27 cellular contexts compared by ENCODE assay signal in the genomic region with DNA sequence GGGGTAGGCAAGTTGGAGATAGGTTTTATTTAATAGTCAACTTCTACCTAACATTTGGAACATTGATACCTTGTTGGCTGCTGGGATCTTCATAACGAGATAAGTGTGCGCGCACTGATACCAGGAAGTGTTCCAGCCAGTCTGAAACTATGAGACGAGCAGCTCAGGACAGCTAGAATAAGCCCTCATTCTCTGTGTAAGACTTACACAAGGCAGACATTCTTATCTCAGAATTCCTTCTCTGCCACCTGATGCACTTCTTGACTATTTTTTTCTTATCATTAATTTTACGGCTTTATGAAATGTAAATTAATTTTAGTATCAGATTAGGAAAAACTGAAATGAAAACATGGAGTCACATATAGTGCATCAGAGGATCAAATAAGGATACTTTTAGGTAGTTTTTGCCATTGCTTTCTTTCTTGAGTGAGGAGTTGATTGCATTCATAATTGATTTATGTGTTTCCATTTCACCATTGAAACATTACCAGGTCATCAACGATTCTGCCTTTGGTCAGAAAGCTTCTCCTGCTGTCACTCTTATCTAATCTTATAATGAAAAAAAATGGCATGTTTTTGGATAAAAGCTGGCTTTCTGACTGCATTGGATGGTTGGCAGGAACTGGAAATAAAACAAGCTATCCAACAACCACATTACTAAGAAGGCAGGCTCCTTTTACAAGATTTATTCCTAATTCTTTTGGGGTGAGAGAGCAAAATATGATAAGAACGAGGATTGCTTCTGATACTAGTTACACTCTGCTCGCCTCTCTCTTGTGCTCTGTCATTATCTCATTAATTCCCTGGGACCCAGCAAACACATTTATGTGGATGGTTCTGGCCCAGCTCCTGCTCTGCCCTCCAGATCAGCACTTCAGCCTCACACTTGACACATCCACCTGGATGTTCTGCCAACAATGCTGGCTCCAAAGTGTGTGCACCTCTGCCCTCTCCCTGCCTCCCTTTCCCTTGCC. TPM values are rescaled to one million over a fixed set of nuclear protein-coding genes. Genes with fewer than 3 reads are reported as not detected.
"Had no signal": no experiment of that assay in that cellular context is flagged by ENCODE, and none has a peak within 500 bp of the region (broad histone marks: within the 10 kb centered on the region; RNA-seq: fewer than 3 reads in every experiment).

No MANE protein-coding gene starts in this region.

- H2AFZ ChIP-seq: neural progenitor cell had no signal

- H3K9me3 Mint-ChIP-seq: activated naive CD4-positive, alpha-beta T cell treated with anti-CD3 and anti-CD28 coated beads, Interleukin-2, amount 50 U/mL, for 24 hours; stimulated activated naive CD8-positive, alpha-beta T cell treated with anti-CD3 and anti-CD28 coated beads, Interleukin-15, Interleukin-2, amounts not matched to agents 100 ng/mL and 50 ng/mL, for 24 hours; T-helper 2 cell treated with Interferon-gamma antibody and Interleukin-4, amounts not matched to agents 5 μg/mL and 100 μg/mL, for 36 hours had no signal

- H3K4me3 ChIP-seq: breast epithelium, colonic mucosa, dorsolateral prefrontal cortex, lower lobe of right lung, neural progenitor cell, prostate gland, thyroid gland, upper lobe of right lung had no signal

- H3K4me1 Mint-ChIP-seq: activated naive CD4-positive, alpha-beta T cell treated with anti-CD3 and anti-CD28 coated beads, Interleukin-2, amount 50 U/mL, for 24 hours; naive thymus-derived CD4-positive, alpha-beta T cell; T-cell had no signal

- H3K4me2 ChIP-seq: neural progenitor cell had no signal

- H3K27me3 Mint-ChIP-seq: activated naive CD4-positive, alpha-beta T cell treated with anti-CD3 and anti-CD28 coated beads, Interleukin-2, amount 50 U/mL, for 24 hours; effector memory CD8-positive, alpha-beta T cell; T-cell had no signal

- H3K27ac ChIP-seq: breast epithelium, colonic mucosa, dorsolateral prefrontal cortex, lower lobe of right lung, neural progenitor cell, prostate gland, thyroid gland, upper lobe of right lung had no signal

- H3K4me1 ChIP-seq: breast epithelium, colonic mucosa, lower lobe of right lung, neural progenitor cell, prostate gland, thyroid gland, upper lobe of right lung had no signal

- DNase-seq: activated gamma-delta T cell treated with Interleukin-2 at 50 U/mL for 16 hours; activated T-cell treated with anti-CD3 and anti-CD28 coated beads, Interleukin-2, amount 50 U/mL, for 1 hour; colonic mucosa; dorsolateral prefrontal cortex; effector memory CD8-positive, alpha-beta T cell; glutamatergic neuron; islet precursor cell; left colon; lower lobe of right lung; mesendoderm; naive thymus-derived CD4-positive, alpha-beta T cell; stimulated activated CD4-positive, alpha-beta T cell treated with anti-CD3 and anti-CD28 coated beads, Interleukin-12 subunit alpha, Interleukin-12 subunit beta, amount 100 ng/mL, for 4 hours; stimulated activated CD4-positive, alpha-beta T cell treated with anti-CD3 and anti-CD28 coated beads, Interleukin-4, amount 100 ng/mL, for 4 hours; substantia nigra; T-cell; thyroid gland; upper lobe of right lung had no signal

- H3K36me3 Mint-ChIP-seq: activated naive CD4-positive, alpha-beta T cell treated with anti-CD3 and anti-CD28 coated beads, Interleukin-2, amount 50 U/mL, for 24 hours; naive thymus-derived CD4-positive, alpha-beta T cell; neural progenitor cell; T-cell had no signal

- H3K9ac ChIP-seq: neural progenitor cell had no signal

- H3K9me3 ChIP-seq: breast epithelium, colonic mucosa, lower lobe of right lung, prostate gland, thyroid gland, upper lobe of right lung had no signal

- H3K4me3 Mint-ChIP-seq: activated naive CD4-positive, alpha-beta T cell treated with anti-CD3 and anti-CD28 coated beads, Interleukin-2, amount 50 U/mL, for 24 hours; effector memory CD8-positive, alpha-beta T cell; naive thymus-derived CD4-positive, alpha-beta T cell; neural progenitor cell; stimulated activated naive CD8-positive, alpha-beta T cell treated with anti-CD3 and anti-CD28 coated beads, Interleukin-15, Interleukin-2, amounts not matched to agents 100 ng/mL and 50 ng/mL, for 24 hours; T-cell; T-helper 2 cell treated with Interferon-gamma antibody and Interleukin-4, amounts not matched to agents 5 μg/mL and 100 μg/mL, for 36 hours had no signal

- ATAC-seq: effector memory CD8-positive, alpha-beta T cell; esophagus mucosa; left colon; naive thymus-derived CD4-positive, alpha-beta T cell; T-cell; upper lobe of right lung had no signal

- H3K27me3 ChIP-seq: breast epithelium, colonic mucosa, dorsolateral prefrontal cortex, neural progenitor cell, thyroid gland, upper lobe of right lung had no signal

- H3K27ac Mint-ChIP-seq: activated naive CD4-positive, alpha-beta T cell treated with anti-CD3 and anti-CD28 coated beads, Interleukin-2, amount 50 U/mL, for 24 hours; effector memory CD8-positive, alpha-beta T cell; naive thymus-derived CD4-positive, alpha-beta T cell; neural progenitor cell; stimulated activated naive CD8-positive, alpha-beta T cell treated with anti-CD3 and anti-CD28 coated beads, Interleukin-15, Interleukin-2, amounts not matched to agents 100 ng/mL and 50 ng/mL, for 24 hours; T-cell; T-helper 2 cell treated with Interferon-gamma antibody and Interleukin-4, amounts not matched to agents 5 μg/mL and 100 μg/mL, for 36 hours had no signal

- H3K36me3 ChIP-seq: breast epithelium, colonic mucosa, lower lobe of right lung, neural progenitor cell, prostate gland, thyroid gland, upper lobe of right lung had no signal

RNA-seq across cellular contexts. Expression of gene ABCB5, which starts 40.4 kb away (rescaled TPM):
- total RNA-seq: endothelial cell of umbilical vein; frontal cortex; naive thymus-derived CD4-positive, alpha-beta T cell; osteocyte; T-cell; thyroid gland; upper lobe of right lung had no signal
- polyA plus RNA-seq: endothelial cell of umbilical vein; naive thymus-derived CD4-positive, alpha-beta T cell had no signal
